ENCODE assay signal across 8 cellular contexts in genomic region chr16:30535106-30535776, GRCh38.
DNase-seq lines count a peak whose midpoint lies in the region; ATAC-seq, FAIRE-seq and TF ChIP-seq lines count a peak whose summit lies in the region.

No MANE protein-coding gene starts in this region.

- peak overlapping the region; percentile 81 for H3K4me3 ChIP-seq in iPS-20b (ENCODE audit: low read length)

- H3K9me3 Mint-ChIP-seq in stimulated activated naive CD8-positive, alpha-beta T cell treated with anti-CD3 and anti-CD28 coated beads, Interleukin-15, amount 100 ng/mL, for 72 hours, result no peaks in the 10 kb centered on the region

- peaks cover 10% of the 10 kb centered on the region; the same call in 1 of the 2 replicates for H3K4me1 ChIP-seq in iPS-20b (ENCODE audit: insufficient read depth, low read length)

- FAIRE-seq in D721Med (lab: Jason Lieb, UNC), result no peak

- H3K27ac ChIP-seq in iPS-20b (ENCODE audit: low read length), result peak overlapping the region; percentile 100

- H3K4me3 Mint-ChIP-seq in stimulated activated naive CD8-positive, alpha-beta T cell treated with anti-CD3 and anti-CD28 coated beads, Interleukin-15, amount 100 ng/mL, for 72 hours, result peak overlapping the region; percentile 92 to 96

- TF ChIP-seq CTCF in D721Med (IDR thresholded peaks at IDR 0.05; ENCODE audit: insufficient read depth, missing control alignments), result no peak

- ATAC-seq in HG03378 (IDR thresholded peaks at IDR 0.05; ENCODE audit: unreplicated experiment), result peak; percentile 8
- peak; percentile 36 for ATAC-seq in stimulated activated naive CD8-positive, alpha-beta T cell treated with anti-CD3 and anti-CD28 coated beads, Interleukin-15, amount 100 ng/mL, for 72 hours

- no peaks in the 10 kb centered on the region for H3K9me3 ChIP-seq in iPS-20b (ENCODE audit: insufficient read depth, low read depth, low read length)

- H3K27me3 Mint-ChIP-seq in stimulated activated naive CD8-positive, alpha-beta T cell treated with anti-CD3 and anti-CD28 coated beads, Interleukin-15, amount 100 ng/mL, for 72 hours, result no peaks in the 10 kb centered on the region

- no peaks in the 10 kb centered on the region for H3K27me3 ChIP-seq in iPS-20b (ENCODE audit: insufficient read depth, low read length)

- peak; percentile 48 for DNase-seq in DMS79 (lab: John Stamatoyannopoulos, UW)
- no peak for DNase-seq in DMS79 treated with DMSO at 0.1 percent for 48 hours (lab: John Stamatoyannopoulos, UW)
- DNase-seq in amniotic epithelial cell (ENCODE audit: low read depth), result peak; percentile 15
- no peak for DNase-seq in stimulated activated naive CD8-positive, alpha-beta T cell treated with anti-CD3 and anti-CD28 coated beads, Interleukin-15, amount 100 ng/mL, for 72 hours
- no peak for DNase-seq in D721Med (ENCODE audit: insufficient read length, low spot score)
- DNase-seq in iPS-NIHi7 (ENCODE audit: extremely low spot score), result no peak

- H3K27ac Mint-ChIP-seq in stimulated activated naive CD8-positive, alpha-beta T cell treated with anti-CD3 and anti-CD28 coated beads, Interleukin-15, amount 100 ng/mL, for 72 hours, result peak overlapping the region; percentile 99 to 100

- peaks cover 10% of the 10 kb centered on the region; the same call in 1 of the 2 replicates for H3K36me3 ChIP-seq in iPS-20b (ENCODE audit: insufficient read depth, low read depth, low read length)

- H3K9ac ChIP-seq in iPS-20b (ENCODE audit: low read depth, low read length), result peak overlapping the region; percentile 96

- peaks cover 67% of the 10 kb centered on the region for H3K4me1 Mint-ChIP-seq in stimulated activated naive CD8-positive, alpha-beta T cell treated with anti-CD3 and anti-CD28 coated beads, Interleukin-15, amount 100 ng/mL, for 72 hours

Comparison
In these comparisons a context has a peak if more than half of its experiments do, and no peak if none do; other contexts are left out.
1. DNase-seq: peak in DMS79 (single experiment) and amniotic epithelial cell (single experiment); none in DMS79 treated with DMSO at 0.1 percent for 48 hours (single experiment), stimulated activated naive CD8-positive, alpha-beta T cell treated with anti-CD3 and anti-CD28 coated beads, Interleukin-15, amount 100 ng/mL, for 72 hours (0 of 2), D721Med (single experiment) and iPS-NIHi7 (single experiment).